ENCODE assay signal across 19 cellular contexts in genomic region chr9:25917593-25918426, GRCh38.
"Had no signal": no experiment of that assay in that cellular context is flagged by ENCODE, and none has a peak within 500 bp of the region (broad histone marks: within the 10 kb centered on the region; RNA-seq: fewer than 3 reads in every experiment).

No MANE protein-coding gene starts in this region.

- H3K4me1 ChIP-seq: adrenal gland, psoas muscle, testis, uterus had no signal

- H3K4me3 ChIP-seq: adrenal gland, mucosa of descending colon, psoas muscle, testis, uterus had no signal

- H3K4me3 Mint-ChIP-seq: activated naive CD4-positive, alpha-beta T cell treated with anti-CD3 and anti-CD28 coated beads, Interleukin-2, amount 10 ng/mL, durations not matched to agents 7 days and 5 days; naive thymus-derived CD8-positive, alpha-beta T cell; stimulated activated naive CD8-positive, alpha-beta T cell treated with anti-CD3 and anti-CD28 coated beads, Interleukin-15, Interleukin-2, amounts not matched to agents 100 ng/mL and 50 ng/mL, for 24 hours had no signal

- H3K9me3 Mint-ChIP-seq: stimulated activated naive CD8-positive, alpha-beta T cell treated with anti-CD3 and anti-CD28 coated beads, Interleukin-15, Interleukin-2, amounts not matched to agents 100 ng/mL and 50 ng/mL, for 24 hours had no signal

- H3K36me3 Mint-ChIP-seq: activated naive CD4-positive, alpha-beta T cell treated with anti-CD3 and anti-CD28 coated beads, Interleukin-2, amount 10 ng/mL, durations not matched to agents 7 days and 5 days had no signal

- DNase-seq: activated CD4-positive, alpha-beta T cell treated with anti-CD3 and anti-CD28 coated beads, Interleukin-2, amount 50 U/mL, for 1 hour; activated CD4-positive, CD25-positive, alpha-beta regulatory T cell; activated naive CD4-positive, alpha-beta T cell treated with anti-CD3 and anti-CD28 coated beads, Interleukin-2, amount 10 ng/mL, durations not matched to agents 7 days and 5 days; adrenal gland; central memory CD4-positive, alpha-beta T cell; cortex of kidney; effector memory CD4-positive, alpha-beta T cell; erythroblast; left colon; mucosa of descending colon; naive thymus-derived CD8-positive, alpha-beta T cell; psoas muscle; stimulated activated CD4-positive, alpha-beta T cell treated with anti-CD3 and anti-CD28 coated beads, Interleukin-4, amount 100 ng/mL, for 1 hour; stimulated activated CD8-positive, alpha-beta memory T cell treated with anti-CD3 and anti-CD28 coated beads, Interleukin-4, amount 100 ng/mL, for 48 hours; testis; uterus had no signal

- H3K27me3 Mint-ChIP-seq: activated naive CD4-positive, alpha-beta T cell treated with anti-CD3 and anti-CD28 coated beads, Interleukin-2, amount 10 ng/mL, durations not matched to agents 7 days and 5 days; naive thymus-derived CD8-positive, alpha-beta T cell; stimulated activated naive CD8-positive, alpha-beta T cell treated with anti-CD3 and anti-CD28 coated beads, Interleukin-15, Interleukin-2, amounts not matched to agents 100 ng/mL and 50 ng/mL, for 24 hours had no signal

- H3K27me3 ChIP-seq: adrenal gland, testis, uterus had no signal

- H3K36me3 ChIP-seq: adrenal gland, uterus had no signal

- H3K27ac ChIP-seq: adrenal gland, psoas muscle, testis, uterus had no signal

- H3K9me3 ChIP-seq: adrenal gland, psoas muscle, testis, uterus had no signal

- H3K27ac Mint-ChIP-seq: activated naive CD4-positive, alpha-beta T cell treated with anti-CD3 and anti-CD28 coated beads, Interleukin-2, amount 10 ng/mL, durations not matched to agents 7 days and 5 days; activated T-helper 2 cell treated with anti-CD3 and anti-CD28 coated beads, Interferon-gamma antibody, Interleukin-2, Interleukin-4, amounts not matched to agents 10 μg/mL and 5 μg/mL and 100 μg/mL, durations not matched to agents 14 hours and 24 hours and 36 hours; naive thymus-derived CD8-positive, alpha-beta T cell; stimulated activated naive CD8-positive, alpha-beta T cell treated with anti-CD3 and anti-CD28 coated beads, Interleukin-15, Interleukin-2, amounts not matched to agents 100 ng/mL and 50 ng/mL, for 24 hours had no signal

- ATAC-seq: left colon; mucosa of descending colon; naive thymus-derived CD8-positive, alpha-beta T cell; psoas muscle; sciatic nerve had no signal

- H3K4me1 Mint-ChIP-seq: activated naive CD4-positive, alpha-beta T cell treated with anti-CD3 and anti-CD28 coated beads, Interleukin-2, amount 10 ng/mL, durations not matched to agents 7 days and 5 days; naive thymus-derived CD8-positive, alpha-beta T cell had no signal
